In genomic region chr14:42550282-42550681, GRCh38 we compare ENCODE assay signal across 7 cellular contexts.
"Had no signal": no experiment of that assay in that cellular context is flagged by ENCODE, and none has a peak within 500 bp of the region (broad histone marks: within the 10 kb centered on the region; RNA-seq: fewer than 3 reads in every experiment).

No MANE protein-coding gene starts in this region.

- H3K4me3 ChIP-seq: GM23248, HAP-1 had no signal

- H3K9me3 ChIP-seq: HAP-1 had no signal

- DNase-seq: GM23248, GOT3, H7, HFFc6, IMR-90 had no signal

- H3K4me1 ChIP-seq: HAP-1 had no signal

- H3K27ac ChIP-seq: GM23248 had no signal

- H3K36me3 ChIP-seq: HAP-1 had no signal

- ATAC-seq: HCT116 had no signal
